Comparison of ENCODE assay signal across 8 cellular contexts in genomic region chr2:194166818-194167217, GRCh38.
A peak's percentile ranks its signal among the peaks of the same experiment; 100 is the strongest.
DNase-seq lines count a peak whose midpoint lies in the region; ATAC-seq and TF ChIP-seq lines count a peak whose summit lies in the region.

No MANE protein-coding gene starts in this region.

- TF ChIP-seq CTCF in C4-2B (conservative IDR thresholded peaks at IDR 0.05): peak; percentile 37
- TF ChIP-seq CTCF in psoas muscle (IDR thresholded peaks at IDR 0.05): peak; percentile 29
- peak in 3 of 6 experiments; percentile 33 to 41 (median 39) for TF ChIP-seq CTCF in upper lobe of left lung (IDR thresholded peaks at IDR 0.05)

- no peak for TF ChIP-seq POLR2A in upper lobe of left lung (IDR thresholded peaks at IDR 0.05)

- DNase-seq in NCI-H748 (lab: John Stamatoyannopoulos, UW; ENCODE audit: unreplicated experiment): peak; percentile 64
- DNase-seq in dermis microvascular lymphatic vessel endothelial cell (ENCODE audit: low read depth in 2 of 2): peak; percentile 1 to 12
- DNase-seq in psoas muscle: no peak
- no peak for DNase-seq in aorta
- no peak for DNase-seq in upper lobe of left lung

- H3K27ac ChIP-seq in C4-2B (no peak overlapping the region), psoas muscle (no peak overlapping the region), aorta (ENCODE audit: low read depth in 1 of 2, low read length in 2 of 2) (no peak overlapping the region), upper lobe of left lung (no peak overlapping the region)

- intact Hi-C loops in psoas muscle (cut with DNase I) (no loop called here), aorta (cut with DNase I) (no loop called here)

- H3K9me3 ChIP-seq in psoas muscle (no peaks in the 10 kb centered on the region), aorta (ENCODE audit: control insufficient read depth, low read length) (no peaks in the 10 kb centered on the region), upper lobe of left lung (no peaks in the 10 kb centered on the region)

- TF ChIP-seq EP300 in upper lobe of left lung (IDR thresholded peaks at IDR 0.05): no peak

- no peaks in the 10 kb centered on the region for H3K36me3 ChIP-seq in psoas muscle (ENCODE audit: insufficient read depth in 1 of 2, low read depth in 1 of 2)
- no peaks in the 10 kb centered on the region for H3K36me3 ChIP-seq in aorta (ENCODE audit: control insufficient read depth in 1 of 2, insufficient read depth in 2 of 2, low read length in 1 of 2)
- H3K36me3 ChIP-seq in upper lobe of left lung: no peaks in the 10 kb centered on the region

- WGBS in psoas muscle, 3 donors: 43 to 49% (median 48%) methylated on average over 2 of the region's 2 CpGs
- WGBS in aorta, 2 donors: 34 to 37% methylated on average over 2 of the region's 2 CpGs
- WGBS in upper lobe of left lung, 2 donors: 39 to 45% methylated on average over 2 of the region's 2 CpGs

- ATAC-seq in GM18870 (IDR thresholded peaks at IDR 0.05; ENCODE audit: unreplicated experiment): peak; percentile 88
- peak; percentile 93 for ATAC-seq in HG03103 (IDR thresholded peaks at IDR 0.05; ENCODE audit: low read depth, unreplicated experiment)
- ATAC-seq in psoas muscle: no peak
- no peak for ATAC-seq in aorta (ENCODE audit: low FRiP score)
- ATAC-seq in upper lobe of left lung (ENCODE audit: low FRiP score in 2 of 2): no peak

- no peaks in the 10 kb centered on the region for H3K27me3 ChIP-seq in psoas muscle (ENCODE audit: insufficient read depth in 3 of 3, low read length in 2 of 3)
- no peaks in the 10 kb centered on the region for H3K27me3 ChIP-seq in aorta (ENCODE audit: control insufficient read depth in 1 of 2, insufficient read depth in 2 of 2, low read length in 1 of 2)
- no peaks in the 10 kb centered on the region for H3K27me3 ChIP-seq in upper lobe of left lung

- H3K4me1 ChIP-seq in psoas muscle (no peaks in the 10 kb centered on the region), aorta (ENCODE audit: control insufficient read depth in 1 of 2, insufficient read depth in 2 of 2, low read length in 2 of 2) (no peaks in the 10 kb centered on the region), upper lobe of left lung (no peaks in the 10 kb centered on the region)

- H3K4me3 ChIP-seq in psoas muscle (no peak overlapping the region), aorta (ENCODE audit: low read length in 2 of 2) (no peak overlapping the region), upper lobe of left lung (no peak overlapping the region)

Comparison
In these comparisons a context has a peak if more than half of its experiments do, and no peak if none do; other contexts are left out.
1. ATAC-seq: peak in GM18870 (single experiment) and HG03103 (single experiment); none in psoas muscle (0 of 4), aorta (single experiment) and upper lobe of left lung (0 of 2).
2. DNase-seq: peak in NCI-H748 (single experiment) and dermis microvascular lymphatic vessel endothelial cell (2 of 2); none in psoas muscle (0 of 2), aorta (0 of 2) and upper lobe of left lung (0 of 2).